In the genomic region with DNA sequence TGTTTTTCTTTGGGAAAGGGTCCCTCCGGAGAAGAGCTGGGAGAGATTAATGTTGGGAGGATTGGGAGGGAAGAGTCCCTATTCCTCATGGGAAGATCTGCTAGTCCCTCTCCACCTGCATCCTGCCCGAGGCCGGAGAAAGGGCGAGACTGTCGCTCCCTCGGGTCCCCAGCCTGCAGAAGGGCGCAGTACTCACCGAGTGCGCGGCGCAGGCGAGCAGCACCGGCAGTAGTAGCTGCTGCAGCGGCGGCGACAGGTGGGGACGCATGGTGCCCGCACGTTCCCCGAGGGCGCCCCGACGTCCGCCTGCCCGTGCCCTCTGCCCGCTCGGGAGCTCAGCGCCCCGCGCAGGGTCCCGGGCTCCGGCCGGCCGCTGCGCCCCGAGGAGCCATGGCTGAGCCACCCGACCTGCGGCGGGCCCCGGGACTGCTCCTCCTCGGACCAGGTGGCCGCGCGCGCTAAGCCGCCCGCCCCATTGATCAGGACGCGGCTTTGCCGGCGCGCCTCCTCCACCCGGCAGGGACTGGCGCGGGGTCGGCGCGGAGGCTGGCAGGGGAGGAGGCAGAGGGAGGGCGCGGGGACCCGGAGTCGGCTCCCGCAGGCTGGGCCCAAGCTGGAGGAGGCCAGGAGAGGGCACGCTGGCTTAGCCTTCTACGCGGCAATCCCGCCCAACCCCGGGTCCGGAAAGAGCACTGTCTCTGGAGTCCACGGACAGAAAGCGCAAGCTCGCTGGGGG, we compare ENCODE assay signal across 10 cellular contexts. TPM values are rescaled to one million over a fixed set of nuclear protein-coding genes. Genes with fewer than 3 reads are reported as not detected.
DNase-seq lines count a peak whose midpoint lies in the region; ATAC-seq and TF ChIP-seq lines count a peak whose summit lies in the region.
"Had no signal": no experiment of that assay in that cellular context is flagged by ENCODE, and none has a peak within 500 bp of the region (broad histone marks: within the 10 kb centered on the region; RNA-seq: fewer than 3 reads in every experiment).

A gene (minus strand): TSS at position 525 of the 736 bp plus-strand sequence. CDS start 257 bp downstream, at position 268.

- H3K27me3 Mint-ChIP-seq in GM23338 (ENCODE audit: insufficient read depth, low read depth, poor library complexity) = peaks cover 39% of the 10 kb centered on the region
- H3K27me3 Mint-ChIP-seq in neural progenitor cell (ENCODE audit: insufficient read depth, low read depth) = peaks cover 44% of the 10 kb centered on the region

- H3K36me3 ChIP-seq in GM23338 (ENCODE audit: insufficient read depth) (no peaks in the 10 kb centered on the region), hepatocyte (replicated peaks; ENCODE audit: insufficient read depth, low read depth) (no peaks in the 10 kb centered on the region), neural progenitor cell (no peaks in the 10 kb centered on the region)

- DNase-seq in GM23338 (ENCODE audit: low spot score) (peak; percentile 69), NCI-H748 (lab: John Stamatoyannopoulos, UW; ENCODE audit: unreplicated experiment) (peak; percentile 45), hepatocyte (ENCODE audit: low spot score) (peak; percentile 43), neural progenitor cell (ENCODE audit: low spot score) (peak; percentile 77), SK-N-DZ (ENCODE audit: low spot score) (no peak), UCSD-AML1 (lab: John Stamatoyannopoulos, UW; ENCODE audit: unreplicated experiment) (no peak)
- DNase-seq: activated B cell treated with CpG ODN at 0.5 μM for 24 hours; activated effector memory CD4-positive, alpha-beta T cell treated with Interleukin-2 at 50 U/mL for 16 hours had no signal

- H3K4me3 Mint-ChIP-seq in GM23338 (peak within 1 kb of the TSS; percentile 78), neural progenitor cell (peak within 1 kb of the TSS; percentile 80)
- H3K4me3 Mint-ChIP-seq: activated B cell treated with CpG ODN at 0.5 μM for 24 hours had no signal

- no peaks in the 10 kb centered on the region; the same call in 2 of the 3 replicates for H3K36me3 Mint-ChIP-seq in GM23338 (ENCODE audit: low read depth)
- no peaks in the 10 kb centered on the region for H3K36me3 Mint-ChIP-seq in neural progenitor cell

- H3K9me3 Mint-ChIP-seq in GM23338 (no peaks in the 10 kb centered on the region), neural progenitor cell (peaks cover 8% of the 10 kb centered on the region)
- H3K9me3 Mint-ChIP-seq: activated B cell treated with CpG ODN at 0.5 μM for 24 hours had no signal

- H3K4me2 ChIP-seq in GM23338 (peak within 1 kb of the TSS; percentile 97), hepatocyte (peak within 1 kb of the TSS; percentile 75), neural progenitor cell (peak within 1 kb of the TSS; percentile 80)

- H3K79me2 ChIP-seq in GM23338 (replicated peaks; ENCODE audit: insufficient read depth) (no peaks in the 10 kb centered on the region), hepatocyte (no peaks in the 10 kb centered on the region), neural progenitor cell (ENCODE audit: low read depth) (no peaks in the 10 kb centered on the region)

- H3K4me3 ChIP-seq in GM23338 (peak within 1 kb of the TSS; percentile 65), hepatocyte (peak within 1 kb of the TSS; percentile 21), neural progenitor cell (peak within 1 kb of the TSS; percentile 51)

- H3K9me3 ChIP-seq in hepatocyte (ENCODE audit: low read depth) = no peaks in the 10 kb centered on the region
- H3K9me3 ChIP-seq in neural progenitor cell (ENCODE audit: low read depth) = no peaks in the 10 kb centered on the region

- TF ChIP-seq CTCF in GM23338 (conservative IDR thresholded peaks at IDR 0.05; ENCODE audit: low read depth in 2 of 2) = 0 out of 4 replicates have a peak, but pooled peaks of 1 of the 2 experiments have one; percentile 9
- no peak for TF ChIP-seq CTCF in hepatocyte (IDR thresholded peaks at IDR 0.05; ENCODE audit: poor library complexity)
- TF ChIP-seq CTCF in neural progenitor cell (IDR thresholded peaks at IDR 0.05) = no peak

- H3F3A ChIP-seq in GM23338 (replicated peaks; ENCODE audit: low read depth) = peaks cover 6% of the 10 kb centered on the region; the same call in 1 of the 2 replicates
- H3F3A ChIP-seq in neural progenitor cell (ENCODE audit: low read depth) = no peaks in the 10 kb centered on the region

- H3K9me2 ChIP-seq in GM23338 (ENCODE audit: insufficient read depth) (no peaks in the 10 kb centered on the region), hepatocyte (replicated peaks; ENCODE audit: insufficient read depth) (no peaks in the 10 kb centered on the region)

- H4K20me1 ChIP-seq in GM23338 (replicated peaks; ENCODE audit: insufficient read depth) (no peaks in the 10 kb centered on the region), hepatocyte (ENCODE audit: insufficient read depth, poor library complexity, severe bottlenecking) (no peaks in the 10 kb centered on the region), neural progenitor cell (ENCODE audit: low read depth) (no peaks in the 10 kb centered on the region)

- no peak within 1 kb of the TSS for H3K9ac ChIP-seq in neural progenitor cell

- H2AFZ ChIP-seq in GM23338 (peak within 1 kb of the TSS; percentile 100), hepatocyte (peak within 1 kb of the TSS; percentile 20), neural progenitor cell (replicated peaks) (peak within 1 kb of the TSS; percentile 84)

- peaks cover 54% of the 10 kb centered on the region for H3K27me3 ChIP-seq in GM23338 (ENCODE audit: insufficient read depth)
- H3K27me3 ChIP-seq in hepatocyte = peaks cover 37% of the 10 kb centered on the region
- peaks cover 65% of the 10 kb centered on the region for H3K27me3 ChIP-seq in neural progenitor cell

- H3K4me1 Mint-ChIP-seq in GM23338 (peaks cover 28% of the 10 kb centered on the region), neural progenitor cell (peaks cover 18% of the 10 kb centered on the region)
- H3K4me1 Mint-ChIP-seq: activated B cell treated with CpG ODN at 0.5 μM for 24 hours had no signal

- H3K27ac ChIP-seq in GM23338 (ENCODE audit: low read depth) = no peak within 1 kb of the TSS
- H3K27ac ChIP-seq in hepatocyte = no peak within 1 kb of the TSS
- no peak within 1 kb of the TSS for H3K27ac ChIP-seq in neural progenitor cell

- H3K4me1 ChIP-seq in GM23338 (ENCODE audit: insufficient read depth) (peaks cover 29% of the 10 kb centered on the region), hepatocyte (ENCODE audit: insufficient read depth) (no peaks in the 10 kb centered on the region), neural progenitor cell (no peaks in the 10 kb centered on the region)

- H3K27ac Mint-ChIP-seq in GM23338 (no peak within 1 kb of the TSS), neural progenitor cell (no peak within 1 kb of the TSS)
- H3K27ac Mint-ChIP-seq: activated B cell treated with CpG ODN at 0.5 μM for 24 hours had no signal

- ATAC-seq in GM23338 = peak; percentile 87
- no peak for ATAC-seq in HG02798 (IDR thresholded peaks at IDR 0.05; ENCODE audit: poor library complexity, unreplicated experiment)
- ATAC-seq in HG03439 (IDR thresholded peaks at IDR 0.05; ENCODE audit: unreplicated experiment) = no peak

- WGBS in hepatocyte (ENCODE audit: low lambda C conversion rate, missing lambda C conversion rate) = 8% methylated on average over 68 of the region's 72 CpGs

TF ChIP-seq in GM23338, 12 proteins besides CTCF, POLR2A, EP300 and RAD21 (continues in another document):
- TF ChIP-seq, protein P1, sequence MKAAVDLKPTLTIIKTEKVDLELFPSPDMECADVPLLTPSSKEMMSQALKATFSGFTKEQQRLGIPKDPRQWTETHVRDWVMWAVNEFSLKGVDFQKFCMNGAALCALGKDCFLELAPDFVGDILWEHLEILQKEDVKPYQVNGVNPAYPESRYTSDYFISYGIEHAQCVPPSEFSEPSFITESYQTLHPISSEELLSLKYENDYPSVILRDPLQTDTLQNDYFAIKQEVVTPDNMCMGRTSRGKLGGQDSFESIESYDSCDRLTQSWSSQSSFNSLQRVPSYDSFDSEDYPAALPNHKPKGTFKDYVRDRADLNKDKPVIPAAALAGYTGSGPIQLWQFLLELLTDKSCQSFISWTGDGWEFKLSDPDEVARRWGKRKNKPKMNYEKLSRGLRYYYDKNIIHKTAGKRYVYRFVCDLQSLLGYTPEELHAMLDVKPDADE (IDR thresholded peaks at IDR 0.05) = no peak
- no peak for TF ChIP-seq JUNB (IDR thresholded peaks at IDR 0.05; ENCODE audit: unreplicated experiment)
- TF ChIP-seq ZNF331 (CRISPR knock-in tag; IDR thresholded peaks at IDR 0.05; ENCODE audit: low read depth) = no peak
- TF ChIP-seq EZH2phosphoT487 (IDR thresholded peaks at IDR 0.05; ENCODE audit: unreplicated experiment) = no peak

RNA-seq across cellular contexts. Expression of the gene that starts here (rescaled TPM):
- not detected in 2 replicates for total RNA-seq in GM23338 (2014; rRNA removed; shearing (Covaris generic))
- not detected in 2 replicates for polyA plus RNA-seq in GM23338 (2016; fragmentation: Nextera tagmentation; extraction: Ambion mirVana)
- total RNA-seq in hepatocyte = 1.7 and 2.4 TPM in 2 replicates
- 4.3 and 4.9 TPM in 2 replicates for polyA plus RNA-seq in hepatocyte
- not detected in 2 replicates for total RNA-seq in neural progenitor cell (ENCODE audit: low replicate concordance)
- not detected in 2 replicates for polyA plus RNA-seq in SK-N-DZ (2014; cell fraction: cytosol; rRNA removed)
- not detected in 2 replicates for polyA plus RNA-seq in SK-N-DZ (2014; cell fraction: nucleus; rRNA removed)
- total RNA-seq: activated B cell treated with CpG ODN at 0.5 μM for 24 hours had no signal

Comparison
In these comparisons a context has a peak if more than half of its experiments do, and no peak if none do; other contexts are left out.
1. Peak in DNase-seq, ATAC-seq, H3K4me3 ChIP-seq and H3K4me2 ChIP-seq in GM23338; RNA of the gene not detected or under 1 TPM.
2. Peak in DNase-seq, H3K4me3 ChIP-seq and H3K4me2 ChIP-seq in neural progenitor cell; RNA of the gene not detected or under 1 TPM.
3. DNase-seq: peak in NCI-H748 (single experiment) and hepatocyte (single experiment); none in SK-N-DZ (single experiment) and UCSD-AML1 (single experiment).
4. H2AFZ ChIP-seq: peak in every context shown above with its lines; median percentile 100 in GM23338; 84 in neural progenitor cell; 20 in hepatocyte.
5. Peak in every context shown above with its lines, with median percentiles within 50 percentile points of each other: H3K4me2 ChIP-seq and H3K4me3 ChIP-seq.